In genomic region chr22:24009227-24010017, GRCh38 we compare ENCODE assay signal across 30 cellular contexts. TPM values are rescaled to one million over a fixed set of nuclear protein-coding genes. Genes with fewer than 3 reads are reported as not detected.
DNase-seq lines count a peak whose midpoint lies in the region; ATAC-seq and FAIRE-seq lines count a peak whose summit lies in the region.
"Had no signal": no experiment of that assay in that cellular context is flagged by ENCODE, and none has a peak within 500 bp of the region (broad histone marks: within the 10 kb centered on the region; RNA-seq: fewer than 3 reads in every experiment).

No MANE protein-coding gene starts in this region.

- peaks cover 4% of the 10 kb centered on the region for H3K36me3 Mint-ChIP-seq in activated CD4-positive, alpha-beta T cell treated with anti-CD3 and anti-CD28 coated beads, Interleukin-2, amount 10 ng/mL, durations not matched to agents 7 days and 5 days (ENCODE audit: low read depth)
- no peaks in the 10 kb centered on the region for H3K36me3 Mint-ChIP-seq in memory B cell
- H3K36me3 Mint-ChIP-seq: IgD-negative memory B cell had no signal

- no peak for DNase-seq in activated CD4-positive, alpha-beta T cell treated with anti-CD3 and anti-CD28 coated beads, Interleukin-2, amount 10 ng/mL, durations not matched to agents 7 days and 5 days
- DNase-seq in activated CD4-positive, alpha-beta T cell treated with anti-CD3 and anti-CD28 coated beads, Interleukin-2, amount 50 U/mL, for 48 hours, result no peak
- peak; percentile 69 for DNase-seq in OCI-M1 (lab: John Stamatoyannopoulos, UW)
- DNase-seq in memory B cell (ENCODE audit: low spot score in 2 of 2), result no peak
- peak; percentile 76 for DNase-seq in small intestine
- no peak for DNase-seq in D341Med (ENCODE audit: low spot score)
- DNase-seq in activated CD4-positive, CD25-positive, alpha-beta regulatory T cell (lab: John Stamatoyannopoulos, UW), result no peak
- DNase-seq: activated effector memory CD4-positive, alpha-beta T cell treated with anti-CD3 and anti-CD28 coated beads, Interleukin-2, amount 50 U/mL, for 16 hours; DMS79; GF-D8; kidney glomerular epithelial cell; mammary epithelial cell; NCI-H1105; NCI-H187 treated with DMSO at 0.1 percent for 48 hours; NCI-H526; NK-92 treated with Interleukin-12 subunit alpha and Interleukin-12 subunit beta, amount 100 ng/mL, for 24 hours; SHP77 treated with DMSO at 0.1 percent for 48 hours; stimulated activated naive CD8-positive, alpha-beta T cell treated with anti-CD3 and anti-CD28 coated beads, Interleukin-15, Interleukin-2, amounts not matched to agents 100 U/mL and 50 U/mL, for 24 hours had no signal

- H3K4me3 ChIP-seq in small intestine (ENCODE audit: low read depth in 1 of 2, low read length in 2 of 2), result no peak overlapping the region
- H3K4me3 ChIP-seq: HAP-1, thoracic aorta, vagina had no signal

- H3K9me3 Mint-ChIP-seq in activated CD4-positive, alpha-beta T cell treated with anti-CD3 and anti-CD28 coated beads, Interleukin-2, amount 10 ng/mL, durations not matched to agents 7 days and 5 days, result no peaks in the 10 kb centered on the region
- no peaks in the 10 kb centered on the region for H3K9me3 Mint-ChIP-seq in memory B cell
- H3K9me3 Mint-ChIP-seq: central memory CD8-positive, alpha-beta T cell; IgD-negative memory B cell had no signal

- POLR2A ChIA-PET in activated CD4-positive, alpha-beta T cell treated with anti-CD3 and anti-CD28 coated beads, Interleukin-2, amount 10 ng/mL, durations not matched to agents 7 days and 5 days (lab: Charles Lee), result no interaction called here

- 73 to 86% (median 74%) methylated on average over 7 of the region's 7 CpGs for WGBS in small intestine, 3 donors

- ATAC-seq in memory B cell (ENCODE audit: low read depth) (no peak), HG02610 (IDR thresholded peaks at IDR 0.05; ENCODE audit: unreplicated experiment) (no peak)
- ATAC-seq: Panc1; stimulated activated naive CD8-positive, alpha-beta T cell treated with anti-CD3 and anti-CD28 coated beads, Interleukin-15, Interleukin-2, amounts not matched to agents 100 U/mL and 50 U/mL, for 24 hours had no signal

- H3K4me3 Mint-ChIP-seq in activated CD4-positive, alpha-beta T cell treated with anti-CD3 and anti-CD28 coated beads, Interleukin-2, amount 10 ng/mL, durations not matched to agents 7 days and 5 days, result no peak overlapping the region
- no peak overlapping the region for H3K4me3 Mint-ChIP-seq in memory B cell
- H3K4me3 Mint-ChIP-seq: central memory CD8-positive, alpha-beta T cell had no signal

- peak overlapping the region; percentile 75 for H3K27ac Mint-ChIP-seq in activated CD4-positive, alpha-beta T cell treated with anti-CD3 and anti-CD28 coated beads, Interleukin-2, amount 10 ng/mL, durations not matched to agents 7 days and 5 days
- H3K27ac Mint-ChIP-seq in memory B cell, result peak overlapping the region; percentile 17

- H3K9me3 ChIP-seq in small intestine (ENCODE audit: control insufficient read depth, low read depth), result no peaks in the 10 kb centered on the region
- H3K9me3 ChIP-seq: HAP-1, thoracic aorta, vagina had no signal

- no peak for FAIRE-seq in small intestine (lab: Jason Lieb, UNC)
- FAIRE-seq: GM19239 had no signal

- H3K36me3 ChIP-seq in small intestine (ENCODE audit: control insufficient read depth in 2 of 2, insufficient read depth in 2 of 2, low read length in 2 of 2), result no peaks in the 10 kb centered on the region
- H3K36me3 ChIP-seq: HAP-1, thoracic aorta, vagina had no signal

- CTCF ChIA-PET in activated CD4-positive, alpha-beta T cell treated with anti-CD3 and anti-CD28 coated beads, Interleukin-2, amount 10 ng/mL, durations not matched to agents 7 days and 5 days (lab: Charles Lee), result interaction anchor here (0.8 to 2.1 kb wide), 4 partner anchors 13 to 147 kb away, joined by 3 to 7 read pairs (median 3); partner anchors contain the start of gene MIF

- H3K27me3 Mint-ChIP-seq in activated CD4-positive, alpha-beta T cell treated with anti-CD3 and anti-CD28 coated beads, Interleukin-2, amount 10 ng/mL, durations not matched to agents 7 days and 5 days, result no peaks in the 10 kb centered on the region
- no peaks in the 10 kb centered on the region for H3K27me3 Mint-ChIP-seq in memory B cell
- H3K27me3 Mint-ChIP-seq: central memory CD8-positive, alpha-beta T cell; IgD-negative memory B cell had no signal

- peaks cover 0 to 2% of the 10 kb centered on the region in 2 donors for H3K4me1 ChIP-seq in small intestine (ENCODE audit: control insufficient read depth in 2 of 2, insufficient read depth in 1 of 2, low read depth in 1 of 2, low read length in 1 of 2)

- peaks cover 23% of the 10 kb centered on the region for H3K4me1 Mint-ChIP-seq in activated CD4-positive, alpha-beta T cell treated with anti-CD3 and anti-CD28 coated beads, Interleukin-2, amount 10 ng/mL, durations not matched to agents 7 days and 5 days
- peaks cover 18% of the 10 kb centered on the region for H3K4me1 Mint-ChIP-seq in memory B cell

- no peaks in the 10 kb centered on the region for H3K27me3 ChIP-seq in small intestine (ENCODE audit: control insufficient read depth in 2 of 2, insufficient read depth in 2 of 2, low read length in 2 of 2)
- H3K27me3 ChIP-seq: vagina had no signal

- H3K27ac ChIP-seq in small intestine (ENCODE audit: low read depth in 1 of 2, low read length in 1 of 2), result peak overlapping the region in 1 of 2 donors; percentile 42
- H3K27ac ChIP-seq: thoracic aorta, vagina had no signal

RNA-seq across cellular contexts. Expression of gene CABIN1, which starts 1.7 kb away (rescaled TPM):
- total RNA-seq in activated CD4-positive, alpha-beta T cell treated with anti-CD3 and anti-CD28 coated beads, Interleukin-2, amount 10 ng/mL, durations not matched to agents 7 days and 5 days, result 100 to 1,000 TPM; 112 to 124 TPM
- polyA plus RNA-seq in small intestine, result 10 to 100 TPM; 19.7 to 33.0 (median 31.3) TPM

RNA-seq across cellular contexts. Expression of gene GSTT4, which starts 4.2 kb away (rescaled TPM):
- not detected for total RNA-seq in activated CD4-positive, alpha-beta T cell treated with anti-CD3 and anti-CD28 coated beads, Interleukin-2, amount 10 ng/mL, durations not matched to agents 7 days and 5 days
- not detected for polyA plus RNA-seq in small intestine
- total RNA-seq: A172, glomerular endothelial cell, mammary epithelial cell, omental fat pad, skeletal muscle tissue, thoracic aorta, vagina had no signal
- polyA plus RNA-seq: IgD-negative memory B cell, mammary epithelial cell had no signal

RNA-seq across cellular contexts. Expression of gene GSTT2, which starts 29.5 kb away (rescaled TPM):
- not detected for total RNA-seq in activated CD4-positive, alpha-beta T cell treated with anti-CD3 and anti-CD28 coated beads, Interleukin-2, amount 10 ng/mL, durations not matched to agents 7 days and 5 days
- 1 to 10 TPM in 1 of 3 donors, under 1 TPM in 1, not detected in 1; 0.81 to 1.4 TPM for polyA plus RNA-seq in small intestine
- total RNA-seq: A172, omental fat pad, skeletal muscle tissue, thoracic aorta, vagina had no signal
- polyA plus RNA-seq: IgD-negative memory B cell had no signal

RNA-seq across cellular contexts. Expression of gene DDT, which starts 35.2 kb away (rescaled TPM):
- 100 to 1,000 TPM; 117 to 129 TPM for total RNA-seq in activated CD4-positive, alpha-beta T cell treated with anti-CD3 and anti-CD28 coated beads, Interleukin-2, amount 10 ng/mL, durations not matched to agents 7 days and 5 days
- 100 to 1,000 TPM; 417 to 876 (median 485) TPM for polyA plus RNA-seq in small intestine

RNA-seq across cellular contexts. Expression of gene DDTL, which starts 42.7 kb away (rescaled TPM):
- 1 to 10 TPM; 3.3 to 3.4 TPM for total RNA-seq in activated CD4-positive, alpha-beta T cell treated with anti-CD3 and anti-CD28 coated beads, Interleukin-2, amount 10 ng/mL, durations not matched to agents 7 days and 5 days
- 10 to 100 TPM in 1 of 3 donors, 1 to 10 TPM in 2; 1.4 to 10.5 (median 4.9) TPM for polyA plus RNA-seq in small intestine
- total RNA-seq: vagina had no signal
- polyA plus RNA-seq: mammary epithelial cell had no signal

Comparison
In these comparisons a context has a peak if more than half of its experiments do, and no peak if none do; other contexts are left out.
1. DNase-seq: peak in OCI-M1 (single experiment) and small intestine (single experiment); none in activated CD4-positive, alpha-beta T cell treated with anti-CD3 and anti-CD28 coated beads, Interleukin-2, amount 10 ng/mL, durations not matched to agents 7 days and 5 days (single experiment), activated CD4-positive, alpha-beta T cell treated with anti-CD3 and anti-CD28 coated beads, Interleukin-2, amount 50 U/mL, for 48 hours (0 of 2), memory B cell (0 of 2), D341Med (single experiment) and activated CD4-positive, CD25-positive, alpha-beta regulatory T cell (0 of 4).